13 cellular contexts compared by ENCODE assay signal in the genomic region with DNA sequence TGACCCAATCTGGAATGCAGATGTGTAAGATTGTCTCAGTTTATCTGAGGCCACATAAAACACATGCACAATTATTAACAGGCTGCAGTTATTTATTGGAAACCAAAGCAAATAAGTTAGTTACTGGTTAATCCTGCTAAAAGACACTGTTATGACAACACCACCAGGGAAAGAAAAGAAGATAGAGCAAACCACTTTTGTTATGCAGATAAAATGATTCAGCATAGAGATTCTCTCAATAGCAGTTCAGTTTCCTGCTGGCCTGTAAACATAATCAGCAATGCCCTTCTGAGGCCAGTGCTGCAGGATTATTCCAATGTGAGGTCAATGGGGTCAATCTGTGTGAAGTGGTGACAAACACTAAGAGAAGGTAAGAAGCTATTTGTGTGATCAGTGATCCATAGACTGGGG.
DNase-seq lines count a peak whose midpoint lies in the region; ATAC-seq, FAIRE-seq and TF ChIP-seq lines count a peak whose summit lies in the region.
"Had no signal": no experiment of that assay in that cellular context is flagged by ENCODE, and none has a peak within 500 bp of the region (broad histone marks: within the 10 kb centered on the region; RNA-seq: fewer than 3 reads in every experiment).

No MANE protein-coding gene starts in this region.

- peaks cover 16% of the 10 kb centered on the region for H3K4me1 Mint-ChIP-seq in activated naive CD8-positive, alpha-beta T cell treated with anti-CD3 and anti-CD28 coated beads, Interleukin-2, amount 50 U/mL, for 24 hours

- peak; percentile 28 for DNase-seq in AG10803 (ENCODE audit: low read depth)
- peak; percentile 8 for DNase-seq in astrocyte of the hippocampus (ENCODE audit: low read depth, low spot score)
- DNase-seq in left kidney (ENCODE audit: low read depth, low spot score) = peak; percentile 68
- no peak for DNase-seq in HTR-8/SVneo (ENCODE audit: insufficient read length, low spot score)
- no peak for DNase-seq in activated naive CD8-positive, alpha-beta T cell treated with anti-CD3 and anti-CD28 coated beads, Interleukin-2, amount 50 U/mL, for 24 hours
- DNase-seq: NCI-H446, WERI-Rb-1 had no signal

- no peaks in the 10 kb centered on the region for H3K9me3 Mint-ChIP-seq in activated naive CD8-positive, alpha-beta T cell treated with anti-CD3 and anti-CD28 coated beads, Interleukin-2, amount 50 U/mL, for 24 hours

- no peak for FAIRE-seq in HTR-8/SVneo (lab: Jason Lieb, UNC)

- H3K4me3 ChIP-seq in AG10803 (ENCODE audit: low read length) = no peak overlapping the region
- H3K4me3 ChIP-seq: BLaER1, smooth muscle cell, thoracic aorta had no signal

- no peak for TF ChIP-seq CTCF in AG10803 (conservative IDR thresholded peaks at IDR 0.05; ENCODE audit: low read length)

- H3K27ac Mint-ChIP-seq in activated naive CD8-positive, alpha-beta T cell treated with anti-CD3 and anti-CD28 coated beads, Interleukin-2, amount 50 U/mL, for 24 hours = no peak overlapping the region

- no peak overlapping the region for H3K4me3 Mint-ChIP-seq in activated naive CD8-positive, alpha-beta T cell treated with anti-CD3 and anti-CD28 coated beads, Interleukin-2, amount 50 U/mL, for 24 hours

- H3K27me3 Mint-ChIP-seq in activated naive CD8-positive, alpha-beta T cell treated with anti-CD3 and anti-CD28 coated beads, Interleukin-2, amount 50 U/mL, for 24 hours = no peaks in the 10 kb centered on the region

- ATAC-seq in HG02981 (IDR thresholded peaks at IDR 0.05; ENCODE audit: unreplicated experiment) = peak; percentile 70
- ATAC-seq in HG03521 (IDR thresholded peaks at IDR 0.05; ENCODE audit: unreplicated experiment) = no peak
- no peak for ATAC-seq in GM19035 (IDR thresholded peaks at IDR 0.05; ENCODE audit: unreplicated experiment)
- ATAC-seq in activated naive CD8-positive, alpha-beta T cell treated with anti-CD3 and anti-CD28 coated beads, Interleukin-2, amount 50 U/mL, for 24 hours = no peak

- H3K36me3 Mint-ChIP-seq in activated naive CD8-positive, alpha-beta T cell treated with anti-CD3 and anti-CD28 coated beads, Interleukin-2, amount 50 U/mL, for 24 hours (ENCODE audit: low read depth) = peaks cover 1% of the 10 kb centered on the region

Comparison
In these comparisons a context has a peak if more than half of its experiments do, and no peak if none do; other contexts are left out.
1. DNase-seq: peak in AG10803 (single experiment), astrocyte of the hippocampus (single experiment) and left kidney (single experiment); none in HTR-8/SVneo (single experiment) and activated naive CD8-positive, alpha-beta T cell treated with anti-CD3 and anti-CD28 coated beads, Interleukin-2, amount 50 U/mL, for 24 hours (single experiment).